29 cellular contexts compared by ENCODE assay signal in genomic region chr12:3282271-3282670, GRCh38.
"Had no signal": no experiment of that assay in that cellular context is flagged by ENCODE, and none has a peak within 500 bp of the region (broad histone marks: within the 10 kb centered on the region; RNA-seq: fewer than 3 reads in every experiment).

No MANE protein-coding gene starts in this region.

- H3K36me3 ChIP-seq: SJSA1 had no signal

- H3K27me3 ChIP-seq: Peyer's patch, SJSA1 had no signal

- DNase-seq: activated B cell treated with CpG ODN at 0.5 μM for 24 hours; activated CD4-positive, alpha-beta memory T cell treated with anti-CD3 and anti-CD28 coated beads for 36 hours; activated CD4-positive, alpha-beta T cell treated with anti-CD3 and anti-CD28 coated beads for 4 hours; activated CD4-positive, alpha-beta T cell treated with anti-CD3 and anti-CD28 coated beads, Interleukin-2, amount 50 U/mL, for 1 hour; activated CD4-positive, CD25-positive, alpha-beta regulatory T cell treated with anti-CD3 and anti-CD28 coated beads, Interleukin-2, amount 50 U/mL, for 72 hours; activated CD8-positive, alpha-beta memory T cell treated with anti-CD3 and anti-CD28 coated beads, Interleukin-2, amount 50 U/mL, for 4 hours; activated effector memory CD4-positive, alpha-beta T cell treated with Interleukin-2 at 50 U/mL for 16 hours; activated naive CD4-positive, alpha-beta T cell treated with anti-CD3 and anti-CD28 coated beads, Interleukin-2, amount 50 U/mL, for 16 hours; activated naive CD8-positive, alpha-beta T cell treated with anti-CD3 and anti-CD28 coated beads for 36 hours; activated T-cell treated with anti-CD3 and anti-CD28 coated beads for 4 hours; activated T-cell treated with anti-CD3 and anti-CD28 coated beads, Interleukin-2, amount 50 U/mL, for 4 hours; amniotic stem cell; aorta; NCI-H1092; NCI-H1436 treated with DMSO at 0.1 percent for 48 hours; NCI-H2029 treated with DMSO at 0.1 percent for 48 hours; NCI-H2107; NCI-H226; NCI-H524 treated with DMSO at 0.1 percent for 48 hours; PC-3; Peyer's patch; RPMI8226; SHP77 treated with DMSO at 0.1 percent for 48 hours had no signal

- H3K4me3 ChIP-seq: Peyer's patch, SJSA1 had no signal

- H3K36me3 Mint-ChIP-seq: activated CD4-positive, alpha-beta memory T cell treated with anti-CD3 and anti-CD28 coated beads for 36 hours; activated naive CD8-positive, alpha-beta T cell treated with anti-CD3 and anti-CD28 coated beads for 36 hours had no signal

- H3K9me3 Mint-ChIP-seq: activated B cell treated with CpG ODN at 0.5 μM for 24 hours; activated CD4-positive, alpha-beta memory T cell treated with anti-CD3 and anti-CD28 coated beads for 36 hours; activated naive CD8-positive, alpha-beta T cell treated with anti-CD3 and anti-CD28 coated beads for 36 hours; activated T-cell treated with anti-CD3 and anti-CD28 coated beads, Interleukin-2, amount 50 U/mL, for 4 hours; activated T-helper 1 cell treated with anti-CD3 and anti-CD28 coated beads, Interleukin-12 subunit alpha, Interleukin-12 subunit beta, Interleukin-2, Interleukin-4 antibody, amounts not matched to agents 30 ng/mL and 10 ng/mL and 1 ng/mL, durations not matched to agents 14 hours and 24 hours and 36 hours; T-helper 1 cell treated with Interleukin-12 subunit alpha and Interleukin-12 subunit beta and Interleukin-4 antibody, amounts not matched to agents 30 μg/mL and 1 μg/mL, for 36 hours had no signal

- ATAC-seq: activated T-cell treated with anti-CD3 and anti-CD28 coated beads, Interleukin-2, amount 50 U/mL, for 4 hours; PC-3 had no signal

- H3K9ac ChIP-seq: KMS-11, SK-N-SH had no signal

- H3K4me1 ChIP-seq: Peyer's patch, SJSA1 had no signal

- H3K27ac ChIP-seq: KMS-11, Peyer's patch, SJSA1, VCaP had no signal

- H3K4me3 Mint-ChIP-seq: activated B cell treated with CpG ODN at 0.5 μM for 24 hours; activated CD4-positive, alpha-beta memory T cell treated with anti-CD3 and anti-CD28 coated beads for 36 hours; activated naive CD8-positive, alpha-beta T cell treated with anti-CD3 and anti-CD28 coated beads for 36 hours; activated T-cell treated with anti-CD3 and anti-CD28 coated beads, Interleukin-2, amount 50 U/mL, for 4 hours; activated T-helper 1 cell treated with anti-CD3 and anti-CD28 coated beads, Interleukin-12 subunit alpha, Interleukin-12 subunit beta, Interleukin-2, Interleukin-4 antibody, amounts not matched to agents 30 ng/mL and 10 ng/mL and 1 ng/mL, durations not matched to agents 14 hours and 24 hours and 36 hours; T-helper 1 cell treated with Interleukin-12 subunit alpha and Interleukin-12 subunit beta and Interleukin-4 antibody, amounts not matched to agents 30 μg/mL and 1 μg/mL, for 36 hours had no signal

- H3K4me2 ChIP-seq: KMS-11, SK-N-SH had no signal

- H3K27ac Mint-ChIP-seq: activated B cell treated with CpG ODN at 0.5 μM for 24 hours; activated CD4-positive, alpha-beta memory T cell treated with anti-CD3 and anti-CD28 coated beads for 36 hours; activated naive CD8-positive, alpha-beta T cell treated with anti-CD3 and anti-CD28 coated beads for 36 hours; activated T-helper 1 cell treated with anti-CD3 and anti-CD28 coated beads, Interleukin-12 subunit alpha, Interleukin-12 subunit beta, Interleukin-2, Interleukin-4 antibody, amounts not matched to agents 30 ng/mL and 10 ng/mL and 1 ng/mL, durations not matched to agents 14 hours and 24 hours and 36 hours; T-helper 1 cell treated with Interleukin-12 subunit alpha and Interleukin-12 subunit beta and Interleukin-4 antibody, amounts not matched to agents 30 μg/mL and 1 μg/mL, for 36 hours had no signal

- H3K9me3 ChIP-seq: Peyer's patch, SJSA1, SK-N-SH had no signal
